In genomic region chr2:57941826-57942225, GRCh38 we compare ENCODE assay signal across 1 cellular context.
TF ChIP-seq lines count a peak whose summit lies in the region.

No MANE protein-coding gene starts in this region.

TF ChIP-seq in GM23338, 12 proteins besides CTCF, POLR2A, EP300 and RAD21 (continued from another document):
- no peak for TF ChIP-seq REST (IDR thresholded peaks at IDR 0.05; ENCODE audit: unreplicated experiment)
